17 cellular contexts compared by ENCODE assay signal in genomic region chr17:80497726-80498241, GRCh38. TPM values are rescaled to one million over a fixed set of nuclear protein-coding genes. Genes with fewer than 3 reads are reported as not detected.
DNase-seq lines count a peak whose midpoint lies in the region; ATAC-seq and TF ChIP-seq lines count a peak whose summit lies in the region.
"Had no signal": no experiment of that assay in that cellular context is flagged by ENCODE, and none has a peak within 500 bp of the region (broad histone marks: within the 10 kb centered on the region; RNA-seq: fewer than 3 reads in every experiment).

No MANE protein-coding gene starts in this region.

- intact Hi-C loops in mammary epithelial cell (cut with micrococcal nuclease) (no loop called here), ovary (cut with DNase I) (no loop called here), vagina (cut with DNase I) (no loop called here)

- no peaks in the 10 kb centered on the region for H3K9me3 Mint-ChIP-seq in endodermal cell
- H3K9me3 Mint-ChIP-seq: activated T-helper 2 cell treated with anti-CD3 and anti-CD28 coated beads, Interferon-gamma antibody, Interleukin-2, Interleukin-4, amounts not matched to agents 10 μg/mL and 5 μg/mL and 100 μg/mL, durations not matched to agents 14 hours and 24 hours and 36 hours; immature natural killer cell had no signal

- dilution Hi-C loops in mammary epithelial cell (cut with HindIII; ENCODE audit: low sequenced_read_pairs), result no loop called here

- H3K27me3 ChIP-seq in mammary epithelial cell (ENCODE audit: insufficient read depth, low read length) (no peaks in the 10 kb centered on the region), ovary (no peaks in the 10 kb centered on the region), endodermal cell (ENCODE audit: control insufficient read depth, insufficient read depth, low read length, poor library complexity, severe bottlenecking) (no peaks in the 10 kb centered on the region), vagina (no peaks in the 10 kb centered on the region)
- H3K27me3 ChIP-seq: right atrium auricular region had no signal

- H3K4me1 ChIP-seq in mammary epithelial cell (ENCODE audit: insufficient read depth, low read length) (peaks cover 25% of the 10 kb centered on the region), ovary (ENCODE audit: insufficient read depth) (peaks cover 4% of the 10 kb centered on the region), endodermal cell (ENCODE audit: control insufficient read depth, insufficient read depth, low read length) (peaks cover 6% of the 10 kb centered on the region), vagina (peaks cover 8% of the 10 kb centered on the region)
- H3K4me1 ChIP-seq: right atrium auricular region had no signal

- H3K36me3 Mint-ChIP-seq in endodermal cell (ENCODE audit: low read depth), result no peaks in the 10 kb centered on the region
- H3K36me3 Mint-ChIP-seq: immature natural killer cell had no signal

- H3K9me3 ChIP-seq in mammary epithelial cell (replicated peaks; ENCODE audit: insufficient read depth, low read length), result no peaks in the 10 kb centered on the region
- H3K9me3 ChIP-seq in ovary, result no peaks in the 10 kb centered on the region
- H3K9me3 ChIP-seq in endodermal cell (ENCODE audit: control insufficient read depth, low read length), result no peaks in the 10 kb centered on the region
- no peaks in the 10 kb centered on the region for H3K9me3 ChIP-seq in vagina
- H3K9me3 ChIP-seq: right atrium auricular region, tibial nerve had no signal

- DNase-seq in ELR (ENCODE audit: low read depth), result peak; percentile 33
- DNase-seq in Jurkat, Clone E6-1 (ENCODE audit: low read depth, low spot score), result peak; percentile 45
- no peak for DNase-seq in mammary epithelial cell
- DNase-seq in ovary, result no peak
- no peak for DNase-seq in endodermal cell
- DNase-seq in vagina (ENCODE audit: extremely low spot score in 2 of 2), result no peak
- DNase-seq: immature natural killer cell; NCI-H2107; NCI-H69; PC-3; stimulated activated CD4-positive, alpha-beta T cell treated with anti-CD3 and anti-CD28 coated beads, Interleukin-4, amount 100 ng/mL, for 4 hours had no signal

- no peak for TF ChIP-seq POLR2A in ovary (IDR thresholded peaks at IDR 0.05)
- TF ChIP-seq POLR2A in vagina (IDR thresholded peaks at IDR 0.05), result no peak

- in situ Hi-C loops in mammary epithelial cell (cut with MboI; ENCODE audit: low sequenced_read_pairs in 2 of 2), result no loop called here

- H3K36me3 ChIP-seq in mammary epithelial cell (ENCODE audit: insufficient read depth, low read length) (no peaks in the 10 kb centered on the region), ovary (no peaks in the 10 kb centered on the region), endodermal cell (ENCODE audit: control insufficient read depth, insufficient read depth, low read length) (no peaks in the 10 kb centered on the region), vagina (no peaks in the 10 kb centered on the region)
- H3K36me3 ChIP-seq: right atrium auricular region, tibial nerve had no signal

- WGBS in mammary epithelial cell (ENCODE audit: low coverage, missing lambda C conversion rate), result 49% methylated on average over 9 of the region's 10 CpGs
- WGBS in ovary, 3 donors, result 17 to 25% (median 22%) methylated on average over 10 of the region's 10 CpGs
- 83 to 91% methylated on average over 10 of the region's 10 CpGs for WGBS in endodermal cell (ENCODE audit: insufficient coverage in 1 of 2, insufficient read length in 1 of 2), 2 experiments

- TF ChIP-seq EP300 in ovary (IDR thresholded peaks at IDR 0.05), result no peak

- H4K20me1 ChIP-seq in mammary epithelial cell (ENCODE audit: insufficient read depth, low read length), result no peaks in the 10 kb centered on the region

- no peak overlapping the region for H3K4me3 ChIP-seq in Jurkat, Clone E6-1 (ENCODE audit: low read length)
- no peak overlapping the region for H3K4me3 ChIP-seq in mammary epithelial cell (replicated peaks in 1 of 3; ENCODE audit: insufficient read depth in 1 of 3, low read depth in 2 of 3, low read length in 3 of 3)
- H3K4me3 ChIP-seq in ovary, result peak overlapping the region; percentile 4
- H3K4me3 ChIP-seq in endodermal cell (ENCODE audit: low read length), result no peak overlapping the region
- H3K4me3 ChIP-seq in vagina, result no peak overlapping the region

- H3K9ac ChIP-seq in mammary epithelial cell (ENCODE audit: insufficient read depth, low read length), result no peak overlapping the region
- no peak overlapping the region for H3K9ac ChIP-seq in endodermal cell (ENCODE audit: extremely low read depth, low read length, poor library complexity, severe bottlenecking)

- peaks cover 10% of the 10 kb centered on the region for H3K27me3 Mint-ChIP-seq in endodermal cell (ENCODE audit: insufficient read depth)

- no peak overlapping the region for H3K4me3 Mint-ChIP-seq in endodermal cell
- H3K4me3 Mint-ChIP-seq: immature natural killer cell, neural crest cell had no signal

- H3K4me2 ChIP-seq in mammary epithelial cell (ENCODE audit: insufficient read depth, low read depth, low read length), result peak overlapping the region; percentile 7

- TF ChIP-seq CTCF in mammary epithelial cell (conservative IDR thresholded peaks at IDR 0.05 in 1 of 2, IDR thresholded peaks at IDR 0.05 in 1 of 2; ENCODE audit: extremely low read depth in 1 of 2, insufficient read depth in 1 of 2, low read depth in 1 of 2, low read length in 2 of 2) (no peak), ovary (IDR thresholded peaks at IDR 0.05) (no peak), endodermal cell (conservative IDR thresholded peaks at IDR 0.05) (no peak), vagina (IDR thresholded peaks at IDR 0.05) (no peak)

- CTCF ChIA-PET in mammary epithelial cell (lab: Charles Lee; ENCODE audit: low non-redundant PET), result no interaction called here

- peaks cover 12% of the 10 kb centered on the region for H3K4me1 Mint-ChIP-seq in endodermal cell

- ATAC-seq in HG03378 (IDR thresholded peaks at IDR 0.05; ENCODE audit: unreplicated experiment), result no peak
- ATAC-seq: PC-3 had no signal

- no peaks in the 10 kb centered on the region for H3K79me2 ChIP-seq in mammary epithelial cell (ENCODE audit: insufficient read depth, low read length)

- no TSS peak for BruUV-seq in mammary epithelial cell (replicated peaks; lab: Mats Ljungman, UMichigan)

- H3K27ac ChIP-seq in mammary epithelial cell (ENCODE audit: insufficient read depth, low read depth, low read length) (no peak overlapping the region), ovary (no peak overlapping the region), endodermal cell (ENCODE audit: low read depth, low read length) (no peak overlapping the region), vagina (no peak overlapping the region)
- H3K27ac ChIP-seq: C4-2B, right atrium auricular region had no signal

- peak overlapping the region; percentile 79 for H2AFZ ChIP-seq in mammary epithelial cell (ENCODE audit: low read depth, low read length)

- H3K27ac Mint-ChIP-seq in endodermal cell, result no peak overlapping the region
- H3K27ac Mint-ChIP-seq: activated T-helper 2 cell treated with anti-CD3 and anti-CD28 coated beads, Interferon-gamma antibody, Interleukin-2, Interleukin-4, amounts not matched to agents 10 μg/mL and 5 μg/mL and 100 μg/mL, durations not matched to agents 14 hours and 24 hours and 36 hours had no signal

RNA-seq across cellular contexts. Expression of gene NPTX1, which starts 21.4 kb away (rescaled TPM):
- not detected for polyA plus RNA-seq in Jurkat, Clone E6-1 (2012; ENCODE audit: insufficient read depth, insufficient read length)
- under 1 TPM; 0.17 to 0.21 TPM for total RNA-seq in mammary epithelial cell
- polyA plus RNA-seq in mammary epithelial cell, result 0.14 TPM
- polyA minus RNA-seq in mammary epithelial cell, result not detected
- 10 to 100 TPM in 1 of 7 donors, under 1 TPM in 5, not detected in 1; 0.10 to 19.8 (median 0.51) TPM for total RNA-seq in ovary
- polyA plus RNA-seq in ovary, result under 1 TPM; 0.02 to 0.18 TPM
- 1 to 10 TPM in 1 of 2 donors, under 1 TPM in 1; 0.24 to 2.3 TPM for total RNA-seq in endodermal cell
- 2.3 TPM for polyA plus RNA-seq in endodermal cell (2013, experiment 1 of 2)
- polyA plus RNA-seq in endodermal cell (2013, experiment 2 of 2), result 1.2 TPM
- total RNA-seq in vagina, result 0.49 TPM
- total RNA-seq: right atrium auricular region had no signal

RNA-seq across cellular contexts. Expression of gene RPTOR, which starts 46.9 kb away (rescaled TPM):
- 25.4 TPM for polyA plus RNA-seq in Jurkat, Clone E6-1 (2012; ENCODE audit: insufficient read depth, insufficient read length)
- total RNA-seq in mammary epithelial cell, result 10 to 100 TPM; 35.8 to 36.7 TPM
- polyA plus RNA-seq in mammary epithelial cell, result 11.6 TPM
- 84.2 TPM for polyA minus RNA-seq in mammary epithelial cell
- 10 to 100 TPM; 20.7 to 41.9 (median 31.4) TPM for total RNA-seq in ovary
- 10 to 100 TPM; 11.1 to 13.4 TPM for polyA plus RNA-seq in ovary
- 10 to 100 TPM; 45.1 to 53.4 TPM for total RNA-seq in endodermal cell
- polyA plus RNA-seq in endodermal cell (2013, experiment 1 of 2), result 17.1 TPM
- 17.6 TPM for polyA plus RNA-seq in endodermal cell (2013, experiment 2 of 2)
- 38.3 TPM for total RNA-seq in vagina

Comparison
In these comparisons a context has a peak if more than half of its experiments do, and no peak if none do; other contexts are left out.
1. DNase-seq: peak in ELR (single experiment) and Jurkat, Clone E6-1 (single experiment); none in mammary epithelial cell (single experiment), ovary (0 of 5), endodermal cell (single experiment) and vagina (0 of 2).